In the genomic region with DNA sequence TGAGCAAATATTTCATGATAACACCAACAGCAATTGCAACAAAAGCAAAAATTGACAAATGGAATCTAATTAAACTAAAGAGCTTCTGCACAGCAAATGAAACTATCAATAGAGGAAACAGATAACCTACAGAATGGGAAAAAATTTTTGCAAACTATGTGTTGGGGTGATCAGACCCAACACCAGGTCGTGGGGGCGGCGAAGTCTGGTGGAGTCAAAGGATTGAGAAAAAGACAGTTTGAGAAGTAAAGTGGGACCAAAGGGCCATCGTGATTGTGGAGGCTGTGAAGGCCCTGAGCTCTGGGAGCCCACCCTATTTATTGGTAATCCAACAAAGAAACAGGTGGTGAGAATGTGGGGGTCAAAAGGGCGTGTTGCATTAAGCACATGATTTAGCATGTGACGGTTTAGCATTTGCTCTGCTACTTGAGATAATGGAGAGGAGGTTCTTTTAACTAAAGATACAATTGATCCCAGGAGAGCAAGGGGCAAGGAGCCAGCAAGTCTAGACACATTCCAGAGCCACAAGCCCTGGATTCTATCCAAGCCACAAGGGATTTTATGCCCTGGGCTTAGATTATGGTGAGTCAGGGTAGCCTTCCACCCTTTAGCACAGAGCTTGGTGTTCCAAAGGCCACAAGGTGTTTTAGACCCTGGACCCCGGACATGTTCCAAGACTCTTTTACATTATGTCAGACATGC, we compare ENCODE assay signal across 7 cellular contexts.
DNase-seq lines count a peak whose midpoint lies in the region; TF ChIP-seq lines count a peak whose summit lies in the region.
"Not testable (repeated sequence)": the region's sequence is repeated elsewhere in the genome, so short reads cannot be mapped to it uniquely, and the experiment has no call there.

No MANE protein-coding gene starts in this region.

- not testable (repeated sequence) for H3K4me1 Mint-ChIP-seq in nephron progenitor cell

- H3K27me3 Mint-ChIP-seq in nephron progenitor cell (ENCODE audit: low read depth, poor library complexity): not testable (repeated sequence)

- not testable (repeated sequence) for H3K4me3 ChIP-seq in astrocyte of the spinal cord (ENCODE audit: low read depth, low read length); fibroblast of pulmonary artery (replicated peaks; ENCODE audit: low read depth, low read length)

- TF ChIP-seq CTCF in astrocyte of the spinal cord (IDR thresholded peaks at IDR 0.05; ENCODE audit: low read depth, low read length); fibroblast of pulmonary artery (IDR thresholded peaks at IDR 0.05; ENCODE audit: low read length, missing control alignments); nephron progenitor cell (IDR thresholded peaks at IDR 0.05): not testable (repeated sequence)

- not testable (repeated sequence) for TF ChIP-seq RAD21 in Ishikawa (IDR thresholded peaks at IDR 0.05; ENCODE audit: low read depth)

- not testable (repeated sequence) for TF ChIP-seq EP300 in Ishikawa (IDR thresholded peaks at IDR 0.05; ENCODE audit: borderline replicate concordance)

- peak overlapping the region; percentile 64 for H3K27ac Mint-ChIP-seq in nephron progenitor cell

- H3K9me3 Mint-ChIP-seq in nephron progenitor cell: peaks cover 51% of the 10 kb centered on the region

- H3K36me3 Mint-ChIP-seq in nephron progenitor cell (ENCODE audit: low read depth): peaks cover 28% of the 10 kb centered on the region

- DNase-seq in DMS79 (lab: John Stamatoyannopoulos, UW) (peak; percentile 18), NCI-H524 treated with DMSO at 0.1 percent for 48 hours (lab: John Stamatoyannopoulos, UW) (peak; percentile 5), SK-N-DZ (ENCODE audit: low spot score) (peak; percentile 1), astrocyte of the spinal cord (ENCODE audit: low read depth, low spot score) (peak; percentile 36), fibroblast of pulmonary artery (ENCODE audit: low read depth) (peak; percentile 71)
- DNase-seq in nephron progenitor cell: not testable (repeated sequence)

- H3K4me3 Mint-ChIP-seq in nephron progenitor cell: not testable (repeated sequence)

- in situ Hi-C loops in astrocyte of the spinal cord (cut with HindIII; ENCODE audit: low sequenced_read_pairs): not testable (repeated sequence)

TF ChIP-seq in Ishikawa, 13 proteins besides CTCF, POLR2A, EP300 and RAD21:
- TF ChIP-seq NFIC (IDR thresholded peaks at IDR 0.05) (peak; percentile 54; the same call in 1 of the 2 replicates), TEAD4 (IDR thresholded peaks at IDR 0.05) (0 out of 2 replicates have a peak, but pooled peaks have one; percentile 24)
- TF ChIP-seq, protein P1, sequence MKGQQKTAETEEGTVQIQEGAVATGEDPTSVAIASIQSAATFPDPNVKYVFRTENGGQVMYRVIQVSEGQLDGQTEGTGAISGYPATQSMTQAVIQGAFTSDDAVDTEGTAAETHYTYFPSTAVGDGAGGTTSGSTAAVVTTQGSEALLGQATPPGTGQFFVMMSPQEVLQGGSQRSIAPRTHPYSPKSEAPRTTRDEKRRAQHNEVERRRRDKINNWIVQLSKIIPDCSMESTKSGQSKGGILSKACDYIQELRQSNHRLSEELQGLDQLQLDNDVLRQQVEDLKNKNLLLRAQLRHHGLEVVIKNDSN (IDR thresholded peaks at IDR 0.05): peak; percentile 36; the same call in 1 of the 2 replicates
TF ChIP-seq in Ishikawa: peak in this region for 3; not testable (repeated sequence) for 10.
